In genomic region chr5:95861221-95861857, GRCh38 we compare ENCODE assay signal across 7 cellular contexts. TPM values are rescaled to one million over a fixed set of nuclear protein-coding genes. Genes with fewer than 3 reads are reported as not detected.
DNase-seq lines count a peak whose midpoint lies in the region; ATAC-seq, FAIRE-seq and TF ChIP-seq lines count a peak whose summit lies in the region.

No MANE protein-coding gene starts in this region.

- H3K27me3 ChIP-seq in brain microvascular endothelial cell (replicated peaks) (no peaks in the 10 kb centered on the region), lung (ENCODE audit: control insufficient read depth, insufficient read depth) (no peaks in the 10 kb centered on the region)

- no peaks in the 10 kb centered on the region for H3K36me3 ChIP-seq in brain microvascular endothelial cell (replicated peaks)
- H3K36me3 ChIP-seq in lung (ENCODE audit: control insufficient read depth in 2 of 2, insufficient read depth in 2 of 2, low read length in 2 of 2) = no peaks in the 10 kb centered on the region

- DNase-seq in GM19239 (ENCODE audit: insufficient read length, low spot score) (no peak), NCI-H510A treated with DMSO at 0.1 percent for 48 hours (lab: John Stamatoyannopoulos, UW) (peak; percentile 73), brain microvascular endothelial cell (peak; percentile 99), lung (ENCODE audit: low spot score) (peak; percentile 67)

- peaks cover 14 to 34% of the 10 kb centered on the region in 2 donors for H3K4me1 ChIP-seq in lung (ENCODE audit: control insufficient read depth in 2 of 2, insufficient read depth in 2 of 2, low read length in 2 of 2)

- WGBS in lung, 2 donors = 8 to 12% methylated on average over 14 of the region's 14 CpGs

- peak; percentile 52 for FAIRE-seq in GM19239 (lab: Jason Lieb, UNC)

- H3K4me3 ChIP-seq in brain microvascular endothelial cell (ENCODE audit: low read depth, low read length) (no peak overlapping the region), lung (no peak overlapping the region)

- ATAC-seq in lung (ENCODE audit: insufficient read depth, low FRiP score) (no peak), GM21737 (IDR thresholded peaks at IDR 0.05; ENCODE audit: unreplicated experiment) (no peak), GM21786 (IDR thresholded peaks at IDR 0.05; ENCODE audit: unreplicated experiment) (no peak), HG03280 (IDR thresholded peaks at IDR 0.05; ENCODE audit: unreplicated experiment) (no peak)

- no peaks in the 10 kb centered on the region for H3K9me3 ChIP-seq in lung (ENCODE audit: control insufficient read depth in 2 of 2, insufficient read depth in 1 of 2, low read length in 1 of 2)

- peak overlapping the region; percentile 99 for H3K27ac ChIP-seq in brain microvascular endothelial cell
- peak overlapping the region; percentile 83 to 92 for H3K27ac ChIP-seq in lung (ENCODE audit: low read depth in 1 of 2, low read length in 1 of 2)

- TF ChIP-seq CTCF in brain microvascular endothelial cell (IDR thresholded peaks at IDR 0.05; ENCODE audit: low read depth, low read length, missing control alignments) (no peak), lung (IDR thresholded peaks at IDR 0.05; ENCODE audit: control extremely low read depth, extremely low read depth) (no peak)

- in situ Hi-C loops in brain microvascular endothelial cell (cut with HindIII; ENCODE audit: low pct_ligation_motif_present, low sequenced_read_pairs) = no loop called here

RNA-seq across cellular contexts. Expression of gene GLRX, which starts 38.8 kb away (rescaled TPM):
- total RNA-seq in lung = 10 to 100 TPM; 23.1 to 78.7 TPM
- 100 to 1,000 TPM; 104 to 300 TPM for polyA plus RNA-seq in lung
